Comparison of ENCODE assay signal across 10 cellular contexts in genomic region chr1:23178414-23178813, GRCh38. TPM values are rescaled to one million over a fixed set of nuclear protein-coding genes. Genes with fewer than 3 reads are reported as not detected.
DNase-seq lines count a peak whose midpoint lies in the region; ATAC-seq, FAIRE-seq and TF ChIP-seq lines count a peak whose summit lies in the region.
"Had no signal": no experiment of that assay in that cellular context is flagged by ENCODE, and none has a peak within 500 bp of the region (broad histone marks: within the 10 kb centered on the region; RNA-seq: fewer than 3 reads in every experiment).

No MANE protein-coding gene starts in this region.

- POLR2A ChIA-PET in HepG2 (lab: Yijun Ruan, JAX), result interaction anchor here (0.7 to 2.3 kb wide), 2 partner anchors 9 to 11 kb away, joined by 3 to 8 read pairs; no protein-coding TSS in a partner anchor
- POLR2A ChIA-PET in endothelial cell of umbilical vein (lab: Charles Lee), result interaction anchor here (0.7 to 1.3 kb wide), 5 partner anchors 9 to 79 kb away, joined by 3 to 5 read pairs (median 3); no protein-coding TSS in a partner anchor

- DNase-seq in HepG2 (ENCODE audit: low spot score), result no peak
- DNase-seq in right lobe of liver, result no peak
- DNase-seq in endothelial cell of umbilical vein (ENCODE audit: low read depth, low spot score), result peak; percentile 30
- no peak for DNase-seq in natural killer cell treated with Interleukin-12 subunit alpha and Interleukin-12 subunit beta and Interleukin-15 and Interleukin-18, amount 100 ng/mL, for 72 hours (ENCODE audit: low spot score)
- no peak for DNase-seq in stimulated activated naive CD4-positive, alpha-beta T cell treated with Interleukin-2 at 50 U/mL for 16 hours (lab: John Stamatoyannopoulos, UW)
- no peak for DNase-seq in DMS79 treated with DMSO at 0.1 percent for 48 hours (lab: John Stamatoyannopoulos, UW)
- no peak for DNase-seq in NCI-H128 (lab: John Stamatoyannopoulos, UW; ENCODE audit: unreplicated experiment)
- DNase-seq in activated CD4-positive, alpha-beta T cell treated with anti-CD3 and anti-CD28 coated beads, Interleukin-2, amount 10 ng/mL, durations not matched to agents 24 days and 14 days, result no peak
- DNase-seq: stimulated activated CD4-positive, alpha-beta T cell treated with anti-CD3 and anti-CD28 coated beads, Interleukin-4, amount 100 ng/mL, for 4 hours had no signal

- no peaks in the 10 kb centered on the region for H3K79me2 ChIP-seq in HepG2 (ENCODE audit: insufficient read depth, low read length)
- no peaks in the 10 kb centered on the region for H3K79me2 ChIP-seq in endothelial cell of umbilical vein (ENCODE audit: control insufficient read depth, insufficient read depth, low read length)

- H3K4me1 ChIP-seq in HepG2 (ENCODE audit: insufficient read depth, low read length) (peaks cover 54% of the 10 kb centered on the region), right lobe of liver (no peaks in the 10 kb centered on the region), endothelial cell of umbilical vein (ENCODE audit: control insufficient read depth, extremely low read depth, insufficient read depth, low read length) (peaks cover 15% of the 10 kb centered on the region)

- dilution Hi-C loops in endothelial cell of umbilical vein (cut with MboI; ENCODE audit: extremely low pct_ligation_motif_present, low sequenced_read_pairs), result no loop called here

- BruUV-seq in HepG2 (replicated peaks; lab: Mats Ljungman, UMichigan) (no TSS peak), endothelial cell of umbilical vein (replicated peaks; lab: Mats Ljungman, UMichigan) (no TSS peak)

- no peak overlapping the region for H3K27ac Mint-ChIP-seq in natural killer cell treated with Interleukin-12 subunit alpha and Interleukin-12 subunit beta and Interleukin-15 and Interleukin-18, amount 100 ng/mL, for 72 hours
- no peak overlapping the region for H3K27ac Mint-ChIP-seq in activated CD4-positive, alpha-beta T cell treated with anti-CD3 and anti-CD28 coated beads, Interleukin-2, amount 10 ng/mL, durations not matched to agents 24 days and 14 days

- H3K36me3 Mint-ChIP-seq in natural killer cell treated with Interleukin-12 subunit alpha and Interleukin-12 subunit beta and Interleukin-15 and Interleukin-18, amount 100 ng/mL, for 72 hours, result no peaks in the 10 kb centered on the region
- no peaks in the 10 kb centered on the region for H3K36me3 Mint-ChIP-seq in activated CD4-positive, alpha-beta T cell treated with anti-CD3 and anti-CD28 coated beads, Interleukin-2, amount 10 ng/mL, durations not matched to agents 24 days and 14 days (ENCODE audit: low read depth)

- 39% methylated on average over 6 of the region's 6 CpGs for WGBS in HepG2 (ENCODE audit: low lambda C conversion rate)
- whole genome bisulfite sequencing in right lobe of liver (ENCODE audit: insufficient coverage, low coverage, low lambda C conversion rate, missing lambda C conversion rate), result 77% methylated on average over 5 of the region's 6 CpGs

- H3K9me1 ChIP-seq in endothelial cell of umbilical vein (replicated peaks; ENCODE audit: control insufficient read depth, extremely low read depth, insufficient read depth, low read length), result no peaks in the 10 kb centered on the region

- H3K4me3 ChIP-seq in HepG2 (replicated peaks in 1 of 3; ENCODE audit: insufficient read depth in 1 of 3, low read depth in 2 of 3, low read length in 3 of 3) (peak overlapping the region in 2 of 3 experiments; percentile 64 to 84; a peak in 1 of 6 replicates), right lobe of liver (no peak overlapping the region), endothelial cell of umbilical vein (replicated peaks in 1 of 3; ENCODE audit: insufficient read depth in 1 of 3, low read depth in 1 of 3, low read length in 3 of 3) (peak overlapping the region in 1 of 3 experiments; percentile 21)

- H3K27ac ChIP-seq in HepG2 (ENCODE audit: extremely low read length, insufficient read depth, low read length), result no peak overlapping the region
- peak overlapping the region in 1 of 3 donors; percentile 63 for H3K27ac ChIP-seq in right lobe of liver
- peak overlapping the region; percentile 77 for H3K27ac ChIP-seq in endothelial cell of umbilical vein (ENCODE audit: insufficient read depth, low read depth, low read length)

- ATAC-seq in HepG2, result no peak
- ATAC-seq in right lobe of liver, result no peak
- no peak for ATAC-seq in natural killer cell treated with Interleukin-12 subunit alpha and Interleukin-12 subunit beta and Interleukin-15 and Interleukin-18, amount 100 ng/mL, for 72 hours

- FAIRE-seq in HepG2 (lab: Jason Lieb, UNC) (no peak), endothelial cell of umbilical vein (lab: Jason Lieb, UNC) (no peak)
- FAIRE-seq: bronchial epithelial cell had no signal

- peaks cover 9 to 22% of the 10 kb centered on the region in 2 donors for H3K4me1 Mint-ChIP-seq in natural killer cell treated with Interleukin-12 subunit alpha and Interleukin-12 subunit beta and Interleukin-15 and Interleukin-18, amount 100 ng/mL, for 72 hours (ENCODE audit: low read depth in 2 of 2)
- peaks cover 12% of the 10 kb centered on the region for H3K4me1 Mint-ChIP-seq in activated CD4-positive, alpha-beta T cell treated with anti-CD3 and anti-CD28 coated beads, Interleukin-2, amount 10 ng/mL, durations not matched to agents 24 days and 14 days

- no peak for TF ChIP-seq CTCF in HepG2 (CRISPR knock-in tag; IDR thresholded peaks at IDR 0.05)
- no peak for TF ChIP-seq CTCF in right lobe of liver (IDR thresholded peaks at IDR 0.05)
- no peak for TF ChIP-seq CTCF in endothelial cell of umbilical vein (IDR thresholded peaks at IDR 0.05; ENCODE audit: extremely low read depth in 1 of 2, insufficient read depth in 1 of 2, low read depth in 1 of 2, low read length in 2 of 2)

- intact Hi-C loops in HepG2 (cut with micrococcal nuclease; ENCODE audit: unreplicated experiment) (no loop called here), right lobe of liver (cut with DNase I) (no loop called here), endothelial cell of umbilical vein (cut with micrococcal nuclease) (no loop called here)
- intact Hi-C loops in activated CD4-positive, alpha-beta T cell treated with anti-CD3 and anti-CD28 coated beads, Interleukin-2, amount 10 ng/mL, durations not matched to agents 24 days and 14 days (cut with micrococcal nuclease), result no loop called here

- TF ChIP-seq RAD21 in HepG2 (CRISPR knock-in tag; IDR thresholded peaks at IDR 0.05), result no peak

- no peak overlapping the region for H2AFZ ChIP-seq in HepG2 (ENCODE audit: low read length)
- H2AFZ ChIP-seq in endothelial cell of umbilical vein (ENCODE audit: low read depth, low read length), result peak overlapping the region; percentile 13

- H3K36me3 ChIP-seq in HepG2 (replicated peaks in 1 of 2; ENCODE audit: control insufficient read depth in 1 of 2, insufficient read depth in 2 of 2, low read length in 2 of 2) (no peaks in the 10 kb centered on the region), right lobe of liver (no peaks in the 10 kb centered on the region), endothelial cell of umbilical vein (ENCODE audit: control insufficient read depth in 2 of 2, extremely low read depth in 1 of 2, insufficient read depth in 2 of 2, low read length in 2 of 2) (no peaks in the 10 kb centered on the region)

- no peaks in the 10 kb centered on the region for H3K9me3 Mint-ChIP-seq in natural killer cell treated with Interleukin-12 subunit alpha and Interleukin-12 subunit beta and Interleukin-15 and Interleukin-18, amount 100 ng/mL, for 72 hours
- H3K9me3 Mint-ChIP-seq in activated CD4-positive, alpha-beta T cell treated with anti-CD3 and anti-CD28 coated beads, Interleukin-2, amount 10 ng/mL, durations not matched to agents 24 days and 14 days, result no peaks in the 10 kb centered on the region

- H3K27me3 Mint-ChIP-seq in natural killer cell treated with Interleukin-12 subunit alpha and Interleukin-12 subunit beta and Interleukin-15 and Interleukin-18, amount 100 ng/mL, for 72 hours, result no peaks in the 10 kb centered on the region
- peaks cover 17% of the 10 kb centered on the region for H3K27me3 Mint-ChIP-seq in activated CD4-positive, alpha-beta T cell treated with anti-CD3 and anti-CD28 coated beads, Interleukin-2, amount 10 ng/mL, durations not matched to agents 24 days and 14 days

- H3K9ac ChIP-seq in HepG2 (ENCODE audit: insufficient read depth, low read depth, low read length) (no peak overlapping the region), endothelial cell of umbilical vein (replicated peaks; ENCODE audit: extremely low read depth, insufficient read depth, low read length) (peak overlapping the region; percentile 85)

- H3K27me3 ChIP-seq in HepG2 (ENCODE audit: control insufficient read depth in 1 of 2, insufficient read depth in 2 of 2, low read length in 2 of 2) (peaks cover 1 to 8% of the 10 kb centered on the region in 2 experiments; a peak in 2 of 5 replicates), right lobe of liver (no peaks in the 10 kb centered on the region), endothelial cell of umbilical vein (ENCODE audit: control insufficient read depth in 2 of 2, insufficient read depth in 2 of 2, low read length in 2 of 2) (no peaks in the 10 kb centered on the region)

- H3K4me3 Mint-ChIP-seq in natural killer cell treated with Interleukin-12 subunit alpha and Interleukin-12 subunit beta and Interleukin-15 and Interleukin-18, amount 100 ng/mL, for 72 hours, result peak overlapping the region; percentile 58
- H3K4me3 Mint-ChIP-seq in activated CD4-positive, alpha-beta T cell treated with anti-CD3 and anti-CD28 coated beads, Interleukin-2, amount 10 ng/mL, durations not matched to agents 24 days and 14 days, result no peak overlapping the region

- H3K9me3 ChIP-seq in HepG2 (ENCODE audit: low read length) (no peaks in the 10 kb centered on the region), right lobe of liver (no peaks in the 10 kb centered on the region), endothelial cell of umbilical vein (replicated peaks; ENCODE audit: control insufficient read depth, insufficient read depth, low read length) (no peaks in the 10 kb centered on the region)

- in situ Hi-C loops in HepG2 (cut with HindIII; ENCODE audit: extremely low pct_ligation_motif_present, low pct_unique_long_range_greater_than_20kb), result no loop called here

- CTCF ChIA-PET in HepG2 (lab: Yijun Ruan, JAX; ENCODE audit: low intra/inter-chr PET ratio, low total read pairs), result interaction anchor here (3.1 kb wide), 1 partner anchor 79 kb away, joined by 17 read pairs; no protein-coding TSS in a partner anchor
- CTCF ChIA-PET in endothelial cell of umbilical vein (lab: Charles Lee), result interaction anchor here (0.8 to 4.2 kb wide), 12 partner anchors 8 to 201 kb away, joined by 3 to 65 read pairs (median 4); partner anchors contain the start of gene LUZP1

- H4K20me1 ChIP-seq in HepG2 (ENCODE audit: insufficient read depth, low read length), result no peaks in the 10 kb centered on the region
- no peaks in the 10 kb centered on the region for H4K20me1 ChIP-seq in endothelial cell of umbilical vein (replicated peaks; ENCODE audit: control insufficient read depth, extremely low read depth, insufficient read depth, low read length)

- TF ChIP-seq POLR2A in HepG2 (IDR thresholded peaks at IDR 0.05; ENCODE audit: insufficient read depth in 1 of 2, low read depth in 2 of 2, low read length in 2 of 2) (no peak), right lobe of liver (IDR thresholded peaks at IDR 0.05) (no peak), endothelial cell of umbilical vein (IDR thresholded peaks at IDR 0.05; ENCODE audit: low read depth, low read length) (no peak)

- TF ChIP-seq EP300 in HepG2 (IDR thresholded peaks at IDR 0.05; ENCODE audit: low read depth in 2 of 2, low read length in 2 of 2) (no peak), HepG2 (CRISPR knock-in tag; IDR thresholded peaks at IDR 0.05; ENCODE audit: borderline replicate concordance) (no peak)

- H3K4me2 ChIP-seq in HepG2 (ENCODE audit: low read depth, low read length) (peak overlapping the region; percentile 98), endothelial cell of umbilical vein (ENCODE audit: insufficient read depth, low read length) (peak overlapping the region; percentile 42)

RNA-seq across cellular contexts. Expression of gene LUZP1, which starts 9.8 kb away (rescaled TPM):
- 12.7 and 21.5 TPM in 2 replicates for total RNA-seq in HepG2 (2016; rRNA removed; fragmentation: Illumina TruSeq; extraction: Trizol)
- 0.88 and 0.91 TPM in 2 replicates for total RNA-seq in HepG2 (2016; cell fraction: cytosol; rRNA removed; fragmentation: Illumina TruSeq; extraction: Trizol; ENCODE audit: low read depth)
- 12.1 and 20.0 TPM in 2 replicates for total RNA-seq in HepG2 (2016; cell fraction: insoluble cytoplasmic fraction; rRNA removed; fragmentation: Illumina TruSeq; extraction: Trizol)
- 3.4 and 4.5 TPM in 2 replicates for total RNA-seq in HepG2 (2016; cell fraction: membrane; rRNA removed; fragmentation: Illumina TruSeq; extraction: Trizol)
- 14.6 and 16.0 TPM in 2 replicates for total RNA-seq in HepG2 (2016; cell fraction: nucleus; rRNA removed; fragmentation: Illumina TruSeq; extraction: Trizol)
- polyA plus RNA-seq in HepG2 (2011; rRNA removed), result 6.9 and 7.2 TPM in 2 replicates
- polyA plus RNA-seq in HepG2 (2011; cell fraction: cytosol; rRNA removed), result 4.6 and 5.4 TPM in 2 replicates
- 10.9 and 11.8 TPM in 2 replicates for polyA plus RNA-seq in HepG2 (2011; cell fraction: nucleus; rRNA removed)
- polyA plus RNA-seq in HepG2 (2012), result 8.0 and 9.5 TPM in 2 replicates
- polyA plus RNA-seq in HepG2 (2016; cell fraction: cytosol; fragmentation: Illumina TruSeq; extraction: Trizol; ENCODE audit: low read depth), result 0.23 and 0.26 TPM in 2 replicates
- 8.6 and 8.9 TPM in 2 replicates for polyA plus RNA-seq in HepG2 (2016; cell fraction: insoluble cytoplasmic fraction; fragmentation: Illumina TruSeq; extraction: Trizol; ENCODE audit: low read depth)
- polyA plus RNA-seq in HepG2 (2016; cell fraction: membrane; fragmentation: Illumina TruSeq; extraction: Trizol; ENCODE audit: low read depth), result 0.73 and 0.81 TPM in 2 replicates
- polyA plus RNA-seq in HepG2 (2016; cell fraction: nucleus; fragmentation: Illumina TruSeq; extraction: Trizol; ENCODE audit: insufficient read depth, low read depth), result 11.6 and 14.4 TPM in 2 replicates
- 19.5 and 28.3 TPM in 2 replicates for polyA minus RNA-seq in HepG2 (2011; rRNA and poly(A)+ RNA removed; ENCODE audit: low replicate concordance)
- 10.6 and 12.2 TPM in 2 replicates for polyA minus RNA-seq in HepG2 (2011; cell fraction: cytosol; rRNA and poly(A)+ RNA removed)
- 25.2 and 28.5 TPM in 2 replicates for polyA minus RNA-seq in HepG2 (2011; cell fraction: nucleus; rRNA and poly(A)+ RNA removed)
- 1 to 10 TPM; 4.1 to 8.0 (median 6.1) TPM for total RNA-seq in right lobe of liver
- total RNA-seq in endothelial cell of umbilical vein, result 82.4 and 92.3 TPM in 2 replicates
- polyA plus RNA-seq in endothelial cell of umbilical vein, result 24.0 and 26.3 TPM in 2 replicates
- 27.7 and 27.9 TPM in 2 replicates for polyA plus RNA-seq in endothelial cell of umbilical vein (2011; cell fraction: cytosol; rRNA removed)
- polyA plus RNA-seq in endothelial cell of umbilical vein (2011; cell fraction: nucleus; rRNA removed), result 51.3 and 61.7 TPM in 2 replicates
- 48.4 and 60.7 TPM in 2 replicates for polyA plus RNA-seq in endothelial cell of umbilical vein (2012)
- 84.2 and 92.3 TPM in 2 replicates for polyA minus RNA-seq in endothelial cell of umbilical vein
- polyA minus RNA-seq in endothelial cell of umbilical vein (2011; cell fraction: cytosol; rRNA and poly(A)+ RNA removed), result 12.7 TPM
- polyA minus RNA-seq in endothelial cell of umbilical vein (2011; cell fraction: nucleus; rRNA and poly(A)+ RNA removed), result 58.7 and 84.7 TPM in 2 replicates
- 10 to 100 TPM; 42.7 to 43.1 TPM for total RNA-seq in natural killer cell treated with Interleukin-12 subunit alpha and Interleukin-12 subunit beta and Interleukin-15 and Interleukin-18, amount 100 ng/mL, for 72 hours
- total RNA-seq in activated CD4-positive, alpha-beta T cell treated with anti-CD3 and anti-CD28 coated beads, Interleukin-2, amount 10 ng/mL, durations not matched to agents 24 days and 14 days, result 21.6 and 23.2 TPM in 2 replicates

RNA-seq across cellular contexts. Expression of gene HTR1D, which starts 38.9 kb away (rescaled TPM):
- total RNA-seq in HepG2 (2016; rRNA removed; fragmentation: Illumina TruSeq; extraction: Trizol) (0.04 and 0.25 TPM in 2 replicates), right lobe of liver (not detected), endothelial cell of umbilical vein (1.5 and 2.2 TPM in 2 replicates)
- not detected in 2 replicates for total RNA-seq in HepG2 (2016; cell fraction: cytosol; rRNA removed; fragmentation: Illumina TruSeq; extraction: Trizol; ENCODE audit: low read depth)
- total RNA-seq in HepG2 (2016; cell fraction: insoluble cytoplasmic fraction; rRNA removed; fragmentation: Illumina TruSeq; extraction: Trizol), result 0.12 and 0.13 TPM in 2 replicates
- total RNA-seq in HepG2 (2016; cell fraction: membrane; rRNA removed; fragmentation: Illumina TruSeq; extraction: Trizol), result 0.12 and 0.21 TPM in 2 replicates
- total RNA-seq in HepG2 (2016; cell fraction: nucleus; rRNA removed; fragmentation: Illumina TruSeq; extraction: Trizol), result not detected in 2 replicates
- polyA plus RNA-seq in HepG2 (2011; rRNA removed) (0.07 and 0.29 TPM in 2 replicates), endothelial cell of umbilical vein (1.9 TPM in 2 replicates)
- 0.05 and 0.15 TPM in 2 replicates for polyA plus RNA-seq in HepG2 (2011; cell fraction: cytosol; rRNA removed)
- polyA plus RNA-seq in HepG2 (2011; cell fraction: nucleus; rRNA removed), result 0.08 and 0.10 TPM in 2 replicates
- 0.23 and 0.67 TPM in 2 replicates for polyA plus RNA-seq in HepG2 (2012)
- polyA plus RNA-seq in HepG2 (2016; cell fraction: cytosol; fragmentation: Illumina TruSeq; extraction: Trizol; ENCODE audit: low read depth), result 0.07 TPM in 1 of 2 replicates, not detected in the other
- 0.22 and 0.25 TPM in 2 replicates for polyA plus RNA-seq in HepG2 (2016; cell fraction: insoluble cytoplasmic fraction; fragmentation: Illumina TruSeq; extraction: Trizol; ENCODE audit: low read depth)
- polyA plus RNA-seq in HepG2 (2016; cell fraction: membrane; fragmentation: Illumina TruSeq; extraction: Trizol; ENCODE audit: low read depth), result 0.18 and 0.20 TPM in 2 replicates
- 0.31 TPM in 2 replicates for polyA plus RNA-seq in HepG2 (2016; cell fraction: nucleus; fragmentation: Illumina TruSeq; extraction: Trizol; ENCODE audit: insufficient read depth, low read depth)
- 0.16 and 17.0 TPM in 2 replicates for polyA minus RNA-seq in HepG2 (2011; rRNA and poly(A)+ RNA removed; ENCODE audit: low replicate concordance)
- not detected in 2 replicates for polyA minus RNA-seq in HepG2 (2011; cell fraction: cytosol; rRNA and poly(A)+ RNA removed)
- polyA minus RNA-seq in HepG2 (2011; cell fraction: nucleus; rRNA and poly(A)+ RNA removed), result 0.37 TPM in 1 of 2 replicates, not detected in the other
- 1.8 TPM in 2 replicates for polyA plus RNA-seq in endothelial cell of umbilical vein (2011; cell fraction: cytosol; rRNA removed)
- 0.91 and 0.98 TPM in 2 replicates for polyA plus RNA-seq in endothelial cell of umbilical vein (2011; cell fraction: nucleus; rRNA removed)
- polyA plus RNA-seq in endothelial cell of umbilical vein (2012), result 4.3 and 5.4 TPM in 2 replicates
- polyA minus RNA-seq in endothelial cell of umbilical vein, result 0.93 and 1.6 TPM in 2 replicates
- polyA minus RNA-seq in endothelial cell of umbilical vein (2011; cell fraction: cytosol; rRNA and poly(A)+ RNA removed), result 3.3 TPM
- polyA minus RNA-seq in endothelial cell of umbilical vein (2011; cell fraction: nucleus; rRNA and poly(A)+ RNA removed), result 0.96 and 1.1 TPM in 2 replicates
- total RNA-seq in natural killer cell treated with Interleukin-12 subunit alpha and Interleukin-12 subunit beta and Interleukin-15 and Interleukin-18, amount 100 ng/mL, for 72 hours, result not detected
- total RNA-seq in activated CD4-positive, alpha-beta T cell treated with anti-CD3 and anti-CD28 coated beads, Interleukin-2, amount 10 ng/mL, durations not matched to agents 24 days and 14 days, result not detected in 2 replicates

Comparison
In these comparisons a context has a peak if more than half of its experiments do, and no peak if none do; other contexts are left out.
1. H3K4me3 ChIP-seq: peak in HepG2 (2 of 3); none in right lobe of liver (0 of 3).